ENCODE assay signal across 22 cellular contexts in the genomic region with DNA sequence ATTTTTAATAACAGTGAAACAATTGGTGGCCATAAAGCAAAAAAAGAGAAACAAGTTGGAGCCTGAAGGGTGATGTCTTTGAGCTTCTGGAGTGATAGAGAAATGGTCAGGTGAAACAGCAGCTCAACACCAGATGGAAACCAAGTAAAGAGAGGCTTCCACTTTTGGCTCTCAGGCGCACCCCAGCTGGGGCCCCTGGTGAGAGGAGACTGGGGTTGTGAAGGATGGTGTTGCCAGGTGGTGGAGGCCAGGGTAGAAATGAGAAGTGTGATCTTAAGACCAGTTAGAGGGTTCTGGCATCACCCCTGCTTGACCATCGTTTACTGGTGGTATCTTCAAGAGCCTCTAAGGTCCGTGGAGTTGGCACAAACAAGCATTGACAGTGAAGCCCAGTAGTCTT.
DNase-seq lines count a peak whose midpoint lies in the region; ATAC-seq, FAIRE-seq and TF ChIP-seq lines count a peak whose summit lies in the region.
"Had no signal": no experiment of that assay in that cellular context is flagged by ENCODE, and none has a peak within 500 bp of the region (broad histone marks: within the 10 kb centered on the region; RNA-seq: fewer than 3 reads in every experiment).

No MANE protein-coding gene starts in this region.

- TF ChIP-seq CTCF in DOHH2 (IDR thresholded peaks at IDR 0.05; ENCODE audit: low read depth, low read length, poor library complexity, severe bottlenecking) (no peak), GM12878 (IDR thresholded peaks at IDR 0.05 in 2 of 3, conservative IDR thresholded peaks at IDR 0.05 in 1 of 3; ENCODE audit: control insufficient read depth in 2 of 3, extremely low read depth in 1 of 3, insufficient read depth in 1 of 3, low read depth in 3 of 3, low read length in 3 of 3) (no peak)

- no peaks in the 10 kb centered on the region for H3K9me2 ChIP-seq in DOHH2 (replicated peaks; ENCODE audit: control insufficient read depth, low read length)

- H3K4me1 ChIP-seq in DOHH2 (ENCODE audit: control insufficient read depth, low read length) (peaks cover 87% of the 10 kb centered on the region), GM12878 (ENCODE audit: control insufficient read depth, insufficient read depth, low read length) (peaks cover 21% of the 10 kb centered on the region)

- H3K4me3 ChIP-seq in DOHH2 (ENCODE audit: low read length): peak overlapping the region; percentile 25
- no peak overlapping the region for H3K4me3 ChIP-seq in GM12878
- H3K4me3 ChIP-seq: SJSA1 had no signal

- peaks cover 35% of the 10 kb centered on the region for H3F3A ChIP-seq in DOHH2 (ENCODE audit: control insufficient read depth, insufficient read depth)

- H3K9ac ChIP-seq in GM12878 (ENCODE audit: control insufficient read depth, insufficient read depth, low read length): no peak overlapping the region

- no peaks in the 10 kb centered on the region for H3K9me3 ChIP-seq in DOHH2 (ENCODE audit: control insufficient read depth, insufficient read depth, low read length)
- no peaks in the 10 kb centered on the region for H3K9me3 ChIP-seq in GM12878 (replicated peaks; ENCODE audit: control insufficient read depth, insufficient read depth, low read length)
- H3K9me3 ChIP-seq: SJSA1 had no signal

- TF ChIP-seq EP300 in GM12878 (IDR thresholded peaks at IDR 0.05; ENCODE audit: borderline replicate concordance in 1 of 2, control insufficient read depth in 1 of 2, low read depth in 2 of 2, low read length in 2 of 2): no peak

- no peak for TF ChIP-seq RAD21 in GM12878 (IDR thresholded peaks at IDR 0.05; ENCODE audit: insufficient read depth, low read depth, low read length)

- POLR2A ChIA-PET in GM12878 (lab: Charles Lee): no interaction called here

- in situ Hi-C loops in GM12878 (cut with MboI): no loop called here

- H3K79me2 ChIP-seq in DOHH2 (ENCODE audit: control insufficient read depth, low read length) (peaks cover 27% of the 10 kb centered on the region), GM12878 (ENCODE audit: control insufficient read depth, insufficient read depth, low read length) (no peaks in the 10 kb centered on the region)

- DNase-seq in GM12878 (ENCODE audit: low read depth, low spot score): no peak
- no peak for DNase-seq in Right ventricle myocardium superior
- no peak for DNase-seq in GOT3 (lab: John Stamatoyannopoulos, UW)
- DNase-seq in activated CD4-positive, CD25-positive, alpha-beta regulatory T cell (lab: John Stamatoyannopoulos, UW): no peak
- DNase-seq: Calu3; CD4-positive, alpha-beta memory T cell; DMS79 treated with DMSO at 0.1 percent for 48 hours; NCI-H1417; NCI-H187 treated with DMSO at 0.1 percent for 48 hours; NCI-H345; NCI-H526 treated with DMSO at 0.1 percent for 48 hours; NK-92 treated with Interleukin-12 subunit alpha and Interleukin-12 subunit beta, amount 100 ng/mL, for 24 hours; RPMI8226; SW 1271 had no signal

- CTCF ChIA-PET in GM12878 (lab: Yijun Ruan, JAX): interaction anchor here (1.0 kb wide), 1 partner anchor 29 kb away, joined by 5 read pairs; no protein-coding TSS in a partner anchor

- H3K27me3 ChIP-seq in DOHH2 (ENCODE audit: control insufficient read depth, low read length): no peaks in the 10 kb centered on the region
- no peaks in the 10 kb centered on the region for H3K27me3 ChIP-seq in GM12878 (replicated peaks in 1 of 2; ENCODE audit: control insufficient read depth in 2 of 2, insufficient read depth in 2 of 2, low read length in 1 of 2)
- H3K27me3 ChIP-seq: SJSA1 had no signal

- 93% methylated on average over 3 of the region's 3 CpGs for WGBS in GM12878 (ENCODE audit: insufficient coverage, insufficient replicate concordance, low lambda C conversion rate, missing lambda C conversion rate)

- no TSS peak for BruUV-seq in GM12878 (replicated peaks; lab: Mats Ljungman, UMichigan)

- TF ChIP-seq POLR2A in GM12878 (IDR thresholded peaks at IDR 0.05; ENCODE audit: low read depth, low read length): no peak

- ATAC-seq in GM19351 (IDR thresholded peaks at IDR 0.05; ENCODE audit: unreplicated experiment) (peak; percentile 38), HG03280 (IDR thresholded peaks at IDR 0.05; ENCODE audit: unreplicated experiment) (peak; percentile 39), GM12878 (0 out of 3 replicates have a peak, but pooled peaks have one; percentile 5), GM19463 (IDR thresholded peaks at IDR 0.05; ENCODE audit: unreplicated experiment) (no peak), Right ventricle myocardium superior (ENCODE audit: poor library complexity) (no peak)

- H4K20me1 ChIP-seq in DOHH2 (ENCODE audit: control insufficient read depth, insufficient read depth, low read depth, low read length) (no peaks in the 10 kb centered on the region), GM12878 (ENCODE audit: control insufficient read depth, insufficient read depth) (no peaks in the 10 kb centered on the region)

- RAD21 ChIA-PET in GM12878 (lab: Charles Lee; ENCODE audit: unreplicated experiment): no interaction called here

- H3K4me2 ChIP-seq in DOHH2 (ENCODE audit: low read length) (peak overlapping the region; percentile 66), GM12878 (ENCODE audit: control insufficient read depth, insufficient read depth) (peak overlapping the region; percentile 4; the same call in 1 of the 2 replicates)

- no peak for FAIRE-seq in GM12878 (lab: Jason Lieb, UNC)
- FAIRE-seq: G401.6, GM19239, H1 had no signal

- no peak overlapping the region for H2AFZ ChIP-seq in GM12878 (ENCODE audit: control insufficient read depth, low read depth, low read length)

- peak overlapping the region; percentile 17; the same call in 1 of the 2 replicates for H3K27ac ChIP-seq in DOHH2 (ENCODE audit: low read depth, low read length)
- no peak overlapping the region for H3K27ac ChIP-seq in GM12878 (ENCODE audit: control insufficient read depth, insufficient read depth)
- H3K27ac ChIP-seq: SJSA1 had no signal

- SMC1A ChIA-PET in GM12878 (lab: Charles Lee; ENCODE audit: uncharacterized antibody, unreplicated experiment): interaction anchor here (0.9 to 1.5 kb wide), 3 partner anchors 10 to 122 kb away, joined by 3 read pairs; no protein-coding TSS in a partner anchor

- intact Hi-C loops in GM12878 (cut with micrococcal nuclease; ENCODE audit: unreplicated experiment): no loop called here
- intact Hi-C loops in Right ventricle myocardium superior (cut with DNase I): no loop called here

- H3K36me3 ChIP-seq in DOHH2 (ENCODE audit: control insufficient read depth, low read length) (peaks cover 20% of the 10 kb centered on the region), GM12878 (ENCODE audit: control insufficient read depth in 2 of 2, insufficient read depth in 2 of 2, low read length in 1 of 2) (no peaks in the 10 kb centered on the region)
- H3K36me3 ChIP-seq: SJSA1 had no signal

TF ChIP-seq in GM12878, 131 proteins besides CTCF, POLR2A, EP300 and RAD21:
- TF ChIP-seq CEBPZ (IDR thresholded peaks at IDR 0.05; ENCODE audit: low read depth, low read length) (no peak), TCF3 (IDR thresholded peaks at IDR 0.05; ENCODE audit: borderline replicate concordance, insufficient read depth, low read depth, low read length) (0 out of 2 replicates have a peak, but pooled peaks have one; percentile 20), SKIL (IDR thresholded peaks at IDR 0.05; ENCODE audit: low read depth, poor library complexity, severe bottlenecking) (no peak), YY1 (IDR thresholded peaks at IDR 0.05; ENCODE audit: low read depth, low read length) (no peak)

Comparison
In these comparisons a context has a peak if more than half of its experiments do, and no peak if none do; other contexts are left out.
1. ATAC-seq: peak in GM19351 (single experiment), HG03280 (single experiment) and GM12878 (single experiment); none in GM19463 (single experiment) and Right ventricle myocardium superior (single experiment).